In genomic region chr1:12478612-12478985, GRCh38 we compare ENCODE assay signal across 8 cellular contexts.
A peak's percentile ranks its signal among the peaks of the same experiment; 100 is the strongest.
DNase-seq lines count a peak whose midpoint lies in the region; ATAC-seq and TF ChIP-seq lines count a peak whose summit lies in the region.

No MANE protein-coding gene starts in this region.

- no peak overlapping the region for H3K27ac Mint-ChIP-seq in endodermal cell

- peaks cover 10% of the 10 kb centered on the region for H3K4me1 Mint-ChIP-seq in endodermal cell

- ATAC-seq in DND-41 (ENCODE audit: insufficient read depth, low read depth) (peak; percentile 54), psoas muscle (peak in 3 of 4 donors; percentile 0 to 48 (median 13)), HG03039 (IDR thresholded peaks at IDR 0.05; ENCODE audit: unreplicated experiment) (no peak), GM21576 (IDR thresholded peaks at IDR 0.05; ENCODE audit: unreplicated experiment) (no peak)

- no peaks in the 10 kb centered on the region for H3K27me3 Mint-ChIP-seq in endodermal cell (ENCODE audit: insufficient read depth)

- intact Hi-C loops in psoas muscle (cut with DNase I) = loop anchor here in 1 of 2 donors (5.0 kb wide), 1 partner anchor 114 kb away; no protein-coding TSS in a partner anchor

- no peak overlapping the region for H3K4me3 ChIP-seq in DND-41 (ENCODE audit: low read depth in 1 of 2, low read length in 2 of 2)
- no peak overlapping the region for H3K4me3 ChIP-seq in endodermal cell (ENCODE audit: low read length)
- H3K4me3 ChIP-seq in psoas muscle = peak overlapping the region; percentile 21

- no peaks in the 10 kb centered on the region for H4K20me1 ChIP-seq in DND-41 (ENCODE audit: insufficient read depth, low read length)

- WGBS in endodermal cell (ENCODE audit: insufficient coverage in 1 of 2, insufficient read length in 1 of 2), 2 experiments = 89 to 90% methylated on average over 3 to 11 of the region's 11 CpGs
- 22 to 59% (median 25%) methylated on average over 11 of the region's 11 CpGs for WGBS in psoas muscle, 3 donors

- no peaks in the 10 kb centered on the region for H3K27me3 ChIP-seq in DND-41 (ENCODE audit: insufficient read depth, low read length, poor library complexity)
- no peaks in the 10 kb centered on the region for H3K27me3 ChIP-seq in endodermal cell (ENCODE audit: control insufficient read depth, insufficient read depth, low read length, poor library complexity, severe bottlenecking)
- no peaks in the 10 kb centered on the region for H3K27me3 ChIP-seq in psoas muscle (ENCODE audit: insufficient read depth in 3 of 3, low read length in 2 of 3)

- H3K79me2 ChIP-seq in DND-41 (ENCODE audit: insufficient read depth, low read length) = no peaks in the 10 kb centered on the region

- H2AFZ ChIP-seq in DND-41 (ENCODE audit: low read depth, low read length) = no peak overlapping the region

- peak overlapping the region; percentile 98 for H3K27ac ChIP-seq in DND-41 (ENCODE audit: low read length)
- peak overlapping the region; percentile 96 for H3K27ac ChIP-seq in VCaP
- peak overlapping the region; percentile 40 for H3K27ac ChIP-seq in endodermal cell (ENCODE audit: low read depth, low read length)
- H3K27ac ChIP-seq in psoas muscle = peak overlapping the region; percentile 79

- no peaks in the 10 kb centered on the region for H3K9me3 ChIP-seq in DND-41 (ENCODE audit: insufficient read depth, low read length, severe bottlenecking)
- peaks cover 19% of the 10 kb centered on the region for H3K9me3 ChIP-seq in endodermal cell (ENCODE audit: control insufficient read depth, low read length)
- H3K9me3 ChIP-seq in psoas muscle = no peaks in the 10 kb centered on the region

- H3K36me3 ChIP-seq in DND-41 (ENCODE audit: insufficient read depth, low read length) (peaks cover 9% of the 10 kb centered on the region), endodermal cell (ENCODE audit: control insufficient read depth, insufficient read depth, low read length) (peaks cover 18% of the 10 kb centered on the region), psoas muscle (ENCODE audit: insufficient read depth in 1 of 2, low read depth in 1 of 2) (no peaks in the 10 kb centered on the region)

- H3K4me2 ChIP-seq in DND-41 (ENCODE audit: insufficient read depth, low read length) = no peak overlapping the region

- no peak overlapping the region for H3K4me3 Mint-ChIP-seq in endodermal cell

- TF ChIP-seq CTCF in DND-41 (IDR thresholded peaks at IDR 0.05; ENCODE audit: borderline replicate concordance, extremely low read depth, low read length, poor library complexity, severe bottlenecking) = no peak
- TF ChIP-seq CTCF in VCaP (conservative IDR thresholded peaks at IDR 0.05) = no peak
- TF ChIP-seq CTCF in endodermal cell (conservative IDR thresholded peaks at IDR 0.05) = no peak
- no peak for TF ChIP-seq CTCF in psoas muscle (IDR thresholded peaks at IDR 0.05)

- H3K9me3 Mint-ChIP-seq in endodermal cell = peaks cover 17% of the 10 kb centered on the region

- DNase-seq in DND-41 = peak; percentile 72
- DNase-seq in endodermal cell = no peak
- DNase-seq in psoas muscle = peak in 1 of 2 donors; percentile 29
- DNase-seq in NCI-H1694 (lab: John Stamatoyannopoulos, UW) = no peak
- DNase-seq in epidermal melanocyte (ENCODE audit: insufficient read length, low spot score) = no peak

- H3K36me3 Mint-ChIP-seq in endodermal cell (ENCODE audit: low read depth) = peaks cover 34% of the 10 kb centered on the region

- H3K9ac ChIP-seq in DND-41 (ENCODE audit: low read depth, low read length) = peak overlapping the region; percentile 28
- no peak overlapping the region for H3K9ac ChIP-seq in endodermal cell (ENCODE audit: extremely low read depth, low read length, poor library complexity, severe bottlenecking)

- H3K4me1 ChIP-seq in DND-41 (ENCODE audit: insufficient read depth, low read length) (peaks cover 88% of the 10 kb centered on the region), endodermal cell (ENCODE audit: control insufficient read depth, insufficient read depth, low read length) (no peaks in the 10 kb centered on the region), psoas muscle (peaks cover 82% of the 10 kb centered on the region)

Comparison
In these comparisons a context has a peak if more than half of its experiments do, and no peak if none do; other contexts are left out.
1. ATAC-seq: peak in DND-41 (single experiment) and psoas muscle (3 of 4); none in HG03039 (single experiment) and GM21576 (single experiment).
2. H3K27ac ChIP-seq: peak in every context shown above with its lines; median percentile 98 in DND-41; 96 in VCaP; 79 in psoas muscle; 40 in endodermal cell.